In the genomic region with DNA sequence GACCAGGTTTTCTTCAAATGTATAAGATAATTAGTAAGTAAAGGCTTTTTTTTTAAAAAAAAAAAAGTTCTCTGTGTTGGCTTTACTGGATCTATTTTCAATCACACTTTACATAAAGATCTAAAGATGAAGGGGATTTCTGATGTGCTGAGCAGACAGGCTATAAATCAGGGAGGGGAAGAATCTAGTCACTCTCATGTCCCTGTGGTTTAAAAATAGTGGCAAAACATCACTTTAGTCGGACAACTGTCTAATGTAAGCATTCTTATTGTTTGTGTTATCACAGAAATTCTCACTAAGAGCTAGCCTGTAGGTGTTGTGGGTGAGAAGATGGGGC, we compare ENCODE assay signal across 1 cellular context.
A peak's percentile ranks its signal among the peaks of the same experiment; 100 is the strongest.
TF ChIP-seq lines count a peak whose summit lies in the region.

No MANE protein-coding gene starts in this region.

TF ChIP-seq in GM12878, 131 proteins besides CTCF, POLR2A, EP300 and RAD21 (continued from another document):
- TF ChIP-seq, protein P1, sequence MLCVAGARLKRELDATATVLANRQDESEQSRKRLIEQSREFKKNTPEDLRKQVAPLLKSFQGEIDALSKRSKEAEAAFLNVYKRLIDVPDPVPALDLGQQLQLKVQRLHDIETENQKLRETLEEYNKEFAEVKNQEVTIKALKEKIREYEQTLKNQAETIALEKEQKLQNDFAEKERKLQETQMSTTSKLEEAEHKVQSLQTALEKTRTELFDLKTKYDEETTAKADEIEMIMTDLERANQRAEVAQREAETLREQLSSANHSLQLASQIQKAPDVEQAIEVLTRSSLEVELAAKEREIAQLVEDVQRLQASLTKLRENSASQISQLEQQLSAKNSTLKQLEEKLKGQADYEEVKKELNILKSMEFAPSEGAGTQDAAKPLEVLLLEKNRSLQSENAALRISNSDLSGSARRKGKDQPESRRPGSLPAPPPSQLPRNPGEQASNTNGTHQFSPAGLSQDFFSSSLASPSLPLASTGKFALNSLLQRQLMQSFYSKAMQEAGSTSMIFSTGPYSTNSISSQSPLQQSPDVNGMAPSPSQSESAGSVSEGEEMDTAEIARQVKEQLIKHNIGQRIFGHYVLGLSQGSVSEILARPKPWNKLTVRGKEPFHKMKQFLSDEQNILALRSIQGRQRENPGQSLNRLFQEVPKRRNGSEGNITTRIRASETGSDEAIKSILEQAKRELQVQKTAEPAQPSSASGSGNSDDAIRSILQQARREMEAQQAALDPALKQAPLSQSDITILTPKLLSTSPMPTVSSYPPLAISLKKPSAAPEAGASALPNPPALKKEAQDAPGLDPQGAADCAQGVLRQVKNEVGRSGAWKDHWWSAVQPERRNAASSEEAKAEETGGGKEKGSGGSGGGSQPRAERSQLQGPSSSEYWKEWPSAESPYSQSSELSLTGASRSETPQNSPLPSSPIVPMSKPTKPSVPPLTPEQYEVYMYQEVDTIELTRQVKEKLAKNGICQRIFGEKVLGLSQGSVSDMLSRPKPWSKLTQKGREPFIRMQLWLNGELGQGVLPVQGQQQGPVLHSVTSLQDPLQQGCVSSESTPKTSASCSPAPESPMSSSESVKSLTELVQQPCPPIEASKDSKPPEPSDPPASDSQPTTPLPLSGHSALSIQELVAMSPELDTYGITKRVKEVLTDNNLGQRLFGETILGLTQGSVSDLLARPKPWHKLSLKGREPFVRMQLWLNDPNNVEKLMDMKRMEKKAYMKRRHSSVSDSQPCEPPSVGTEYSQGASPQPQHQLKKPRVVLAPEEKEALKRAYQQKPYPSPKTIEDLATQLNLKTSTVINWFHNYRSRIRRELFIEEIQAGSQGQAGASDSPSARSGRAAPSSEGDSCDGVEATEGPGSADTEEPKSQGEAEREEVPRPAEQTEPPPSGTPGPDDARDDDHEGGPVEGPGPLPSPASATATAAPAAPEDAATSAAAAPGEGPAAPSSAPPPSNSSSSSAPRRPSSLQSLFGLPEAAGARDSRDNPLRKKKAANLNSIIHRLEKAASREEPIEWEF (IDR thresholded peaks at IDR 0.05; ENCODE audit: insufficient replicate concordance, low read depth, low read length): no peak
- TF ChIP-seq JUNB (IDR thresholded peaks at IDR 0.05) (peak; percentile 46), RUNX3 (IDR thresholded peaks at IDR 0.05; ENCODE audit: low read length) (no peak), POLR2AphosphoS5 (IDR thresholded peaks at IDR 0.05; ENCODE audit: low read length) (0 out of 2 replicates have a peak, but pooled peaks have one; percentile 19), MEF2B (IDR thresholded peaks at IDR 0.05; ENCODE audit: partially characterized antibody, poor library complexity, severe bottlenecking) (peak; percentile 86), CEBPB (IDR thresholded peaks at IDR 0.05; ENCODE audit: borderline replicate concordance in 1 of 2, low read depth in 2 of 2, low read length in 2 of 2) (no peak), MEF2A (IDR thresholded peaks at IDR 0.05; ENCODE audit: insufficient read depth, low read depth, low read length) (peak; percentile 90), SREBF1 (IDR thresholded peaks at IDR 0.05; ENCODE audit: low read length) (no peak), EGR1 (IDR thresholded peaks at IDR 0.05; ENCODE audit: borderline replicate concordance in 1 of 2, low read depth in 2 of 2, low read length in 2 of 2) (no peak), MTA2 (IDR thresholded peaks at IDR 0.05; ENCODE audit: low read depth) (peak; percentile 77), ATF7 (IDR thresholded peaks at IDR 0.05; ENCODE audit: low read depth) (peak; percentile 85), FOXK2 (IDR thresholded peaks at IDR 0.05) (no peak), ZZZ3 (IDR thresholded peaks at IDR 0.05; ENCODE audit: control insufficient read depth, insufficient read length, low read depth) (no peak), TCF3 (IDR thresholded peaks at IDR 0.05; ENCODE audit: borderline replicate concordance, insufficient read depth, low read depth, low read length) (no peak), NFXL1 (IDR thresholded peaks at IDR 0.05; ENCODE audit: borderline replicate concordance) (no peak), SMAD1 (IDR thresholded peaks at IDR 0.05; ENCODE audit: low read depth, partially characterized antibody) (peak; percentile 28), STAT3 (IDR thresholded peaks at IDR 0.05; ENCODE audit: low read depth, low read length) (no peak), SREBF2 (IDR thresholded peaks at IDR 0.05; ENCODE audit: low read length) (no peak), SMARCA5 (IDR thresholded peaks at IDR 0.05) (no peak), LARP7 (IDR thresholded peaks at IDR 0.05) (no peak), BCL11A (IDR thresholded peaks at IDR 0.05; ENCODE audit: low read depth, low read length) (peak; percentile 66), HDAC2 (IDR thresholded peaks at IDR 0.05) (no peak)
- TF ChIP-seq, protein P2, sequence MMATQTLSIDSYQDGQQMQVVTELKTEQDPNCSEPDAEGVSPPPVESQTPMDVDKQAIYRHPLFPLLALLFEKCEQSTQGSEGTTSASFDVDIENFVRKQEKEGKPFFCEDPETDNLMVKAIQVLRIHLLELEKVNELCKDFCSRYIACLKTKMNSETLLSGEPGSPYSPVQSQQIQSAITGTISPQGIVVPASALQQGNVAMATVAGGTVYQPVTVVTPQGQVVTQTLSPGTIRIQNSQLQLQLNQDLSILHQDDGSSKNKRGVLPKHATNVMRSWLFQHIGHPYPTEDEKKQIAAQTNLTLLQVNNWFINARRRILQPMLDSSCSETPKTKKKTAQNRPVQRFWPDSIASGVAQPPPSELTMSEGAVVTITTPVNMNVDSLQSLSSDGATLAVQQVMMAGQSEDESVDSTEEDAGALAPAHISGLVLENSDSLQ (IDR thresholded peaks at IDR 0.05): peak; percentile 91
- TF ChIP-seq, protein P3, sequence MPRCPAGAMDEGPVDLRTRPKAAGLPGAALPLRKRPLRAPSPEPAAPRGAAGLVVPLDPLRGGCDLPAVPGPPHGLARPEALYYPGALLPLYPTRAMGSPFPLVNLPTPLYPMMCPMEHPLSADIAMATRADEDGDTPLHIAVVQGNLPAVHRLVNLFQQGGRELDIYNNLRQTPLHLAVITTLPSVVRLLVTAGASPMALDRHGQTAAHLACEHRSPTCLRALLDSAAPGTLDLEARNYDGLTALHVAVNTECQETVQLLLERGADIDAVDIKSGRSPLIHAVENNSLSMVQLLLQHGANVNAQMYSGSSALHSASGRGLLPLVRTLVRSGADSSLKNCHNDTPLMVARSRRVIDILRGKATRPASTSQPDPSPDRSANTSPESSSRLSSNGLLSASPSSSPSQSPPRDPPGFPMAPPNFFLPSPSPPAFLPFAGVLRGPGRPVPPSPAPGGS (IDR thresholded peaks at IDR 0.05; ENCODE audit: borderline replicate concordance, insufficient read depth, low read depth, low read length, poor library complexity, severe bottlenecking): peak; percentile 22
- TF ChIP-seq, protein P4, sequence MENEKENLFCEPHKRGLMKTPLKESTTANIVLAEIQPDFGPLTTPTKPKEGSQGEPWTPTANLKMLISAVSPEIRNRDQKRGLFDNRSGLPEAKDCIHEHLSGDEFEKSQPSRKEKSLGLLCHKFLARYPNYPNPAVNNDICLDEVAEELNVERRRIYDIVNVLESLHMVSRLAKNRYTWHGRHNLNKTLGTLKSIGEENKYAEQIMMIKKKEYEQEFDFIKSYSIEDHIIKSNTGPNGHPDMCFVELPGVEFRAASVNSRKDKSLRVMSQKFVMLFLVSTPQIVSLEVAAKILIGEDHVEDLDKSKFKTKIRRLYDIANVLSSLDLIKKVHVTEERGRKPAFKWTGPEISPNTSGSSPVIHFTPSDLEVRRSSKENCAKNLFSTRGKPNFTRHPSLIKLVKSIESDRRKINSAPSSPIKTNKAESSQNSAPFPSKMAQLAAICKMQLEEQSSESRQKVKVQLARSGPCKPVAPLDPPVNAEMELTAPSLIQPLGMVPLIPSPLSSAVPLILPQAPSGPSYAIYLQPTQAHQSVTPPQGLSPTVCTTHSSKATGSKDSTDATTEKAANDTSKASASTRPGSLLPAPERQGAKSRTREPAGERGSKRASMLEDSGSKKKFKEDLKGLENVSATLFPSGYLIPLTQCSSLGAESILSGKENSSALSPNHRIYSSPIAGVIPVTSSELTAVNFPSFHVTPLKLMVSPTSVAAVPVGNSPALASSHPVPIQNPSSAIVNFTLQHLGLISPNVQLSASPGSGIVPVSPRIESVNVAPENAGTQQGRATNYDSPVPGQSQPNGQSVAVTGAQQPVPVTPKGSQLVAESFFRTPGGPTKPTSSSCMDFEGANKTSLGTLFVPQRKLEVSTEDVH (IDR thresholded peaks at IDR 0.05; ENCODE audit: low read depth, partially characterized antibody): no peak
- TF ChIP-seq, protein P5, sequence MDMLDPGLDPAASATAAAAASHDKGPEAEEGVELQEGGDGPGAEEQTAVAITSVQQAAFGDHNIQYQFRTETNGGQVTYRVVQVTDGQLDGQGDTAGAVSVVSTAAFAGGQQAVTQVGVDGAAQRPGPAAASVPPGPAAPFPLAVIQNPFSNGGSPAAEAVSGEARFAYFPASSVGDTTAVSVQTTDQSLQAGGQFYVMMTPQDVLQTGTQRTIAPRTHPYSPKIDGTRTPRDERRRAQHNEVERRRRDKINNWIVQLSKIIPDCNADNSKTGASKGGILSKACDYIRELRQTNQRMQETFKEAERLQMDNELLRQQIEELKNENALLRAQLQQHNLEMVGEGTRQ (IDR thresholded peaks at IDR 0.05; ENCODE audit: borderline replicate concordance, low read depth, low read length): no peak
- TF ChIP-seq, protein P6, sequence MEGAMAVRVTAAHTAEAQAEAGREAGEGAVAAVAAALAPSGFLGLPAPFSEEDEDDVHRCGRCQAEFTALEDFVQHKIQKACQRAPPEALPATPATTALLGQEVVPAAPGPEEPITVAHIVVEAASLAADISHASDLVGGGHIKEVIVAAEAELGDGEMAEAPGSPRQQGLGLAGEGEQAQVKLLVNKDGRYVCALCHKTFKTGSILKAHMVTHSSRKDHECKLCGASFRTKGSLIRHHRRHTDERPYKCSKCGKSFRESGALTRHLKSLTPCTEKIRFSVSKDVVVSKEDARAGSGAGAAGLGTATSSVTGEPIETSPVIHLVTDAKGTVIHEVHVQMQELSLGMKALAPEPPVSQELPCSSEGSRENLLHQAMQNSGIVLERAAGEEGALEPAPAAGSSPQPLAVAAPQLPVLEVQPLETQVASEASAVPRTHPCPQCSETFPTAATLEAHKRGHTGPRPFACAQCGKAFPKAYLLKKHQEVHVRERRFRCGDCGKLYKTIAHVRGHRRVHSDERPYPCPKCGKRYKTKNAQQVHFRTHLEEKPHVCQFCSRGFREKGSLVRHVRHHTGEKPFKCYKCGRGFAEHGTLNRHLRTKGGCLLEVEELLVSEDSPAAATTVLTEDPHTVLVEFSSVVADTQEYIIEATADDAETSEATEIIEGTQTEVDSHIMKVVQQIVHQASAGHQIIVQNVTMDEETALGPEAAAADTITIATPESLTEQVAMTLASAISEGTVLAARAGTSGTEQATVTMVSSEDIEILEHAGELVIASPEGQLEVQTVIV (IDR thresholded peaks at IDR 0.05; ENCODE audit: borderline replicate concordance, partially characterized antibody): no peak
- TF ChIP-seq, protein P7, sequence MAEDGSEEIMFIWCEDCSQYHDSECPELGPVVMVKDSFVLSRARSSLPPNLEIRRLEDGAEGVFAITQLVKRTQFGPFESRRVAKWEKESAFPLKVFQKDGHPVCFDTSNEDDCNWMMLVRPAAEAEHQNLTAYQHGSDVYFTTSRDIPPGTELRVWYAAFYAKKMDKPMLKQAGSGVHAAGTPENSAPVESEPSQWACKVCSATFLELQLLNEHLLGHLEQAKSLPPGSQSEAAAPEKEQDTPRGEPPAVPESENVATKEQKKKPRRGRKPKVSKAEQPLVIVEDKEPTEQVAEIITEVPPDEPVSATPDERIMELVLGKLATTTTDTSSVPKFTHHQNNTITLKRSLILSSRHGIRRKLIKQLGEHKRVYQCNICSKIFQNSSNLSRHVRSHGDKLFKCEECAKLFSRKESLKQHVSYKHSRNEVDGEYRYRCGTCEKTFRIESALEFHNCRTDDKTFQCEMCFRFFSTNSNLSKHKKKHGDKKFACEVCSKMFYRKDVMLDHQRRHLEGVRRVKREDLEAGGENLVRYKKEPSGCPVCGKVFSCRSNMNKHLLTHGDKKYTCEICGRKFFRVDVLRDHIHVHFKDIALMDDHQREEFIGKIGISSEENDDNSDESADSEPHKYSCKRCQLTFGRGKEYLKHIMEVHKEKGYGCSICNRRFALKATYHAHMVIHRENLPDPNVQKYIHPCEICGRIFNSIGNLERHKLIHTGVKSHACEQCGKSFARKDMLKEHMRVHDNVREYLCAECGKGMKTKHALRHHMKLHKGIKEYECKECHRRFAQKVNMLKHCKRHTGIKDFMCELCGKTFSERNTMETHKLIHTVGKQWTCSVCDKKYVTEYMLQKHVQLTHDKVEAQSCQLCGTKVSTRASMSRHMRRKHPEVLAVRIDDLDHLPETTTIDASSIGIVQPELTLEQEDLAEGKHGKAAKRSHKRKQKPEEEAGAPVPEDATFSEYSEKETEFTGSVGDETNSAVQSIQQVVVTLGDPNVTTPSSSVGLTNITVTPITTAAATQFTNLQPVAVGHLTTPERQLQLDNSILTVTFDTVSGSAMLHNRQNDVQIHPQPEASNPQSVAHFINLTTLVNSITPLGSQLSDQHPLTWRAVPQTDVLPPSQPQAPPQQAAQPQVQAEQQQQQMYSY (CRISPR knock-in tag; IDR thresholded peaks at IDR 0.05): 0 out of 2 replicates have a peak, but pooled peaks have one; percentile 16
TF ChIP-seq in GM12878: peak in this region for 24.
